In genomic region chr3:49674491-49674983, GRCh38 we compare ENCODE assay signal across 8 cellular contexts. TPM values are rescaled to one million over a fixed set of nuclear protein-coding genes. Genes with fewer than 3 reads are reported as not detected.
DNase-seq lines count a peak whose midpoint lies in the region; ATAC-seq and TF ChIP-seq lines count a peak whose summit lies in the region.

No MANE protein-coding gene starts in this region.

- no peaks in the 10 kb centered on the region for H3K27me3 Mint-ChIP-seq in WTC11 (ENCODE audit: low read depth)

- H3K4me1 Mint-ChIP-seq in WTC11 = peaks cover 21% of the 10 kb centered on the region

- peaks cover 24% of the 10 kb centered on the region for H3K36me3 Mint-ChIP-seq in WTC11

- TF ChIP-seq CTCF in WTC11 (IDR thresholded peaks at IDR 0.05) (no peak), fibroblast of the aortic adventitia (IDR thresholded peaks at IDR 0.05; ENCODE audit: insufficient read depth, low read length) (no peak), retinal pigment epithelial cell (conservative IDR thresholded peaks at IDR 0.05; ENCODE audit: low read depth, low read length) (no peak)

- H3K4me3 Mint-ChIP-seq in WTC11 = peak overlapping the region; percentile 81

- CTCF ChIA-PET in WTC11 (lab: Charles Lee) = interaction anchor here (1.3 kb wide), 1 partner anchor 11 kb away, joined by 3 read pairs; no protein-coding TSS in a partner anchor

- no peak overlapping the region for H3K27ac Mint-ChIP-seq in WTC11

- DNase-seq in WTC11 (ENCODE audit: low spot score) (no peak), fibroblast of the aortic adventitia (ENCODE audit: low read depth) (no peak), retinal pigment epithelial cell (ENCODE audit: low read depth) (no peak), amygdala (lab: John Stamatoyannopoulos, UW) (no peak), NCI-H2196 treated with DMSO at 0.1 percent for 48 hours (lab: John Stamatoyannopoulos, UW; ENCODE audit: unreplicated experiment) (no peak), retina (no peak)

- H3K9me3 Mint-ChIP-seq in WTC11 = no peaks in the 10 kb centered on the region

- ATAC-seq in GM18858 (IDR thresholded peaks at IDR 0.05; ENCODE audit: unreplicated experiment) = peak; percentile 21
- ATAC-seq in HG02970 (IDR thresholded peaks at IDR 0.05; ENCODE audit: low FRiP score, unreplicated experiment) = peak; percentile 10
- peak; percentile 3 for ATAC-seq in WTC11

- peak overlapping the region; percentile 85 for H3K4me3 ChIP-seq in fibroblast of the aortic adventitia (ENCODE audit: low read depth, low read length)
- H3K4me3 ChIP-seq in retinal pigment epithelial cell (ENCODE audit: low read length) = peak overlapping the region; percentile 72

- POLR2A ChIA-PET in WTC11 (lab: Charles Lee) = no interaction called here

TF ChIP-seq in WTC11, 78 proteins besides CTCF, POLR2A, EP300 and RAD21 (continues in another document):
- TF ChIP-seq ESRRA (CRISPR knock-in tag; IDR thresholded peaks at IDR 0.05; ENCODE audit: borderline replicate concordance) (no peak), E2F5 (CRISPR knock-in tag; IDR thresholded peaks at IDR 0.05) (no peak; the same call in 1 of the 2 replicates), AFF4 (CRISPR knock-in tag; IDR thresholded peaks at IDR 0.05; ENCODE audit: borderline replicate concordance) (no peak), PRRX2 (CRISPR knock-in tag; IDR thresholded peaks at IDR 0.05) (no peak), USF2 (CRISPR knock-in tag; IDR thresholded peaks at IDR 0.05) (no peak), NFATC4 (CRISPR knock-in tag; IDR thresholded peaks at IDR 0.05) (no peak), ETV6 (CRISPR knock-in tag; IDR thresholded peaks at IDR 0.05) (0 out of 2 replicates have a peak, but pooled peaks have one; percentile 6), TEAD4 (CRISPR knock-in tag; IDR thresholded peaks at IDR 0.05) (no peak), SMAD4 (CRISPR knock-in tag; IDR thresholded peaks at IDR 0.05) (no peak), ZNF512 (CRISPR knock-in tag; IDR thresholded peaks at IDR 0.05; ENCODE audit: borderline replicate concordance) (no peak), ARID4B (CRISPR knock-in tag; IDR thresholded peaks at IDR 0.05; ENCODE audit: borderline replicate concordance) (0 out of 2 replicates have a peak, but pooled peaks have one; percentile 72), FOXK1 (CRISPR knock-in tag; IDR thresholded peaks at IDR 0.05) (no peak), CDX4 (CRISPR knock-in tag; IDR thresholded peaks at IDR 0.05; ENCODE audit: borderline replicate concordance) (no peak)

RNA-seq across cellular contexts. Expression of gene APEH, which starts 0.4 kb away (rescaled TPM):
- total RNA-seq in WTC11 (2021) = 270 to 276 TPM (median 273 TPM) in 3 replicates
- 41.1 and 87.7 TPM in 2 replicates for total RNA-seq in fibroblast of the aortic adventitia (ENCODE audit: low replicate concordance)

RNA-seq across cellular contexts. Expression of gene MST1, which starts 14.7 kb away (rescaled TPM):
- total RNA-seq in WTC11 (2021) (13.8 to 17.2 TPM (median 17.2 TPM) in 3 replicates), fibroblast of the aortic adventitia (ENCODE audit: low replicate concordance) (2.9 and 4.7 TPM in 2 replicates)

RNA-seq across cellular contexts. Expression of gene RNF123, which starts 14.8 kb away (rescaled TPM):
- 45.5 to 47.1 TPM (median 46.8 TPM) in 3 replicates for total RNA-seq in WTC11 (2021)
- total RNA-seq in fibroblast of the aortic adventitia (ENCODE audit: low replicate concordance) = 19.4 and 22.7 TPM in 2 replicates

RNA-seq across cellular contexts. Expression of gene AMIGO3, which starts 44.9 kb away (rescaled TPM):
- total RNA-seq in WTC11 (2021) = 3.9 to 5.3 TPM (median 4.3 TPM) in 3 replicates
- 0.27 and 0.65 TPM in 2 replicates for total RNA-seq in fibroblast of the aortic adventitia (ENCODE audit: low replicate concordance)

RNA-seq across cellular contexts. Expression of gene GMPPB, which starts 49.2 kb away (rescaled TPM):
- total RNA-seq in WTC11 (2021) = 23.7 to 28.7 TPM (median 28.0 TPM) in 3 replicates
- total RNA-seq in fibroblast of the aortic adventitia (ENCODE audit: low replicate concordance) = 14.3 and 31.0 TPM in 2 replicates
